ENCODE assay signal across 25 cellular contexts in genomic region chr2:80293026-80293425, GRCh38. TPM values are rescaled to one million over a fixed set of nuclear protein-coding genes. Genes with fewer than 3 reads are reported as not detected.
"Had no signal": no experiment of that assay in that cellular context is flagged by ENCODE, and none has a peak within 500 bp of the region (broad histone marks: within the 10 kb centered on the region; RNA-seq: fewer than 3 reads in every experiment).

No MANE protein-coding gene starts in this region.

- H3K9me3 ChIP-seq: adrenal gland, MG63 had no signal

- H3K36me3 ChIP-seq: adrenal gland, MG63 had no signal

- H3K36me3 Mint-ChIP-seq: activated naive CD4-positive, alpha-beta T cell treated with anti-CD3 and anti-CD28 coated beads, Interleukin-2, amount 10 ng/mL, durations not matched to agents 7 days and 5 days; activated naive CD8-positive, alpha-beta T cell treated with anti-CD3 and anti-CD28 coated beads, Interleukin-2, amount 10 ng/mL, durations not matched to agents 7 days and 5 days had no signal

- H3K9me3 Mint-ChIP-seq: activated naive CD4-positive, alpha-beta T cell treated with anti-CD3 and anti-CD28 coated beads, Interleukin-2, amount 10 ng/mL, durations not matched to agents 7 days and 5 days; activated naive CD8-positive, alpha-beta T cell treated with anti-CD3 and anti-CD28 coated beads, Interleukin-2, amount 10 ng/mL, durations not matched to agents 7 days and 5 days; activated T-helper 2 cell treated with anti-CD3 and anti-CD28 coated beads, Interferon-gamma antibody, Interleukin-2, Interleukin-4, amounts not matched to agents 10 μg/mL and 5 μg/mL and 100 μg/mL, durations not matched to agents 14 hours and 24 hours and 36 hours; T-helper 1 cell treated with Interleukin-12 subunit alpha and Interleukin-12 subunit beta and Interleukin-4 antibody, amounts not matched to agents 30 μg/mL and 1 μg/mL, for 36 hours had no signal

- H3K27me3 ChIP-seq: adrenal gland, MG63 had no signal

- H3K27ac ChIP-seq: adrenal gland, KMS-11, PC-9 had no signal

- H3K4me3 ChIP-seq: adrenal gland, MG63, PC-9 had no signal

- H3K9ac ChIP-seq: KMS-11 had no signal

- ATAC-seq: activated CD4-positive, CD25-positive, alpha-beta regulatory T cell treated with anti-CD3 and anti-CD28 coated beads, Interleukin-2, amount 50 U/mL, for 24 hours; activated CD8-positive, alpha-beta T cell treated with anti-CD3 and anti-CD28 coated beads for 36 hours; activated T-cell treated with anti-CD3 and anti-CD28 coated beads, Interleukin-2, amount 50 U/mL, for 72 hours had no signal

- H3K27ac Mint-ChIP-seq: activated CD8-positive, alpha-beta T cell treated with anti-CD3 and anti-CD28 coated beads for 36 hours; activated naive CD4-positive, alpha-beta T cell treated with anti-CD3 and anti-CD28 coated beads, Interleukin-2, amount 10 ng/mL, durations not matched to agents 7 days and 5 days; activated naive CD8-positive, alpha-beta T cell treated with anti-CD3 and anti-CD28 coated beads, Interleukin-2, amount 10 ng/mL, durations not matched to agents 7 days and 5 days; activated T-cell treated with anti-CD3 and anti-CD28 coated beads, Interleukin-2, amount 50 U/mL, for 72 hours; activated T-helper 2 cell treated with anti-CD3 and anti-CD28 coated beads, Interferon-gamma antibody, Interleukin-2, Interleukin-4, amounts not matched to agents 10 μg/mL and 5 μg/mL and 100 μg/mL, durations not matched to agents 14 hours and 24 hours and 36 hours; T-helper 1 cell treated with Interleukin-12 subunit alpha and Interleukin-12 subunit beta and Interleukin-4 antibody, amounts not matched to agents 30 μg/mL and 1 μg/mL, for 36 hours had no signal

- H3K4me2 ChIP-seq: KMS-11, PC-9 had no signal

- H3K4me1 ChIP-seq: adrenal gland had no signal

- DNase-seq: activated CD4-positive, alpha-beta T cell treated with anti-CD3 and anti-CD28 coated beads for 4 hours; activated CD8-positive, alpha-beta memory T cell treated with anti-CD3 and anti-CD28 coated beads, Interleukin-2, amount 50 U/mL, for 4 hours; activated CD8-positive, alpha-beta T cell treated with anti-CD3 and anti-CD28 coated beads for 36 hours; activated gamma-delta T cell treated with Interleukin-2 at 50 U/mL for 16 hours; activated naive CD4-positive, alpha-beta T cell treated with anti-CD3 and anti-CD28 coated beads, Interleukin-2, amount 10 ng/mL, durations not matched to agents 7 days and 5 days; activated naive CD8-positive, alpha-beta T cell treated with anti-CD3 and anti-CD28 coated beads, Interleukin-2, amount 10 ng/mL, durations not matched to agents 7 days and 5 days; activated T-cell treated with anti-CD3 and anti-CD28 coated beads, Interleukin-2, amount 50 U/mL, for 72 hours; adrenal gland; cerebellar nuclear complex; MG63; MV-4-11; NCI-H1092 treated with DMSO at 0.1 percent for 48 hours; NCI-H1436; NCI-H1694 treated with DMSO at 0.1 percent for 48 hours; NCI-H2029 treated with DMSO at 0.1 percent for 48 hours; NCI-H2171; NCI-H510A; NCI-H526 treated with DMSO at 0.1 percent for 48 hours; PC-9; SHP77 treated with DMSO at 0.1 percent for 48 hours had no signal

- H2AFZ ChIP-seq: PC-9 had no signal

RNA-seq across cellular contexts. Expression of gene LRRTM1, which starts 11.5 kb away (rescaled TPM):
- total RNA-seq: activated CD8-positive, alpha-beta T cell treated with anti-CD3 and anti-CD28 coated beads for 36 hours; activated naive CD8-positive, alpha-beta T cell treated with anti-CD3 and anti-CD28 coated beads, Interleukin-2, amount 10 ng/mL, durations not matched to agents 7 days and 5 days; activated T-cell treated with anti-CD3 and anti-CD28 coated beads, Interleukin-2, amount 50 U/mL, for 72 hours; activated T-helper 2 cell treated with anti-CD3 and anti-CD28 coated beads, Interferon-gamma antibody, Interleukin-2, Interleukin-4, amounts not matched to agents 10 μg/mL and 5 μg/mL and 100 μg/mL, durations not matched to agents 14 hours and 24 hours and 36 hours; PC-9; SK-MEL-5 had no signal
